Comparison of ENCODE assay signal across 34 cellular contexts in the genomic region with DNA sequence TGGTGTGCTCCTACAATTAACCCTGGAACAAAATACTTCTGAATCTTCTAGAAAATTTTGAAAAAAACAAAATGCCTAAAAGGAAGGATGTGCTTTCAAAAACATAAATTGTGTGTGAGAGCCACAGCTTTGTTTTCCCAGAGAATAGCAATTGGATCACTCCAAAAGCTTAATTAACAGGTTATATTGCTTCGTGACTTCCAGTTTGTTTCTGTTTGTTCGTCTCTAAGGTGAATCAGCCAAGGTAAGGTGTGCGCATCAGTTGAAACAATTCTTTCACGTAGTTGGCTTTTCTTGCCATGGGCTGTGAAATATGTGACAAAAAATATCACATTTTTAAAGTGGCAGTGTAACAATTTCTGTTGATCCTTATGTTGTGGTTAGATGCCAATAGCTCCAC.
DNase-seq lines count a peak whose midpoint lies in the region; TF ChIP-seq lines count a peak whose summit lies in the region.
"Had no signal": no experiment of that assay in that cellular context is flagged by ENCODE, and none has a peak within 500 bp of the region (broad histone marks: within the 10 kb centered on the region; RNA-seq: fewer than 3 reads in every experiment).

No MANE protein-coding gene starts in this region.

- no peak for TF ChIP-seq CTCF in epithelial cell of esophagus (IDR thresholded peaks at IDR 0.05; ENCODE audit: insufficient read depth, low read depth, low read length, missing control alignments)

- H3K4me1 Mint-ChIP-seq in activated naive CD8-positive, alpha-beta T cell treated with anti-CD3 and anti-CD28 coated beads for 36 hours = no peaks in the 10 kb centered on the region

- H3K4me3 ChIP-seq in epithelial cell of esophagus (ENCODE audit: low read length) (no peak overlapping the region), skin epidermis (no peak overlapping the region)
- H3K4me3 ChIP-seq: cardiac muscle cell, colonic mucosa, prostate gland, upper lobe of left lung had no signal

- H3K27ac Mint-ChIP-seq in activated naive CD8-positive, alpha-beta T cell treated with anti-CD3 and anti-CD28 coated beads for 36 hours = no peak overlapping the region
- H3K27ac Mint-ChIP-seq: activated naive CD8-positive, alpha-beta T cell treated with anti-CD3 and anti-CD28 coated beads, Interleukin-2, amount 10 ng/mL, durations not matched to agents 7 days and 5 days; activated T-cell treated with anti-CD3 and anti-CD28 coated beads, Interleukin-2, amount 50 U/mL, for 24 hours; naive B cell had no signal

- peak; percentile 18 for DNase-seq in NCI-H1092 treated with DMSO at 0.1 percent for 48 hours (lab: John Stamatoyannopoulos, UW)
- no peak for DNase-seq in NCI-H1092 (lab: John Stamatoyannopoulos, UW)
- DNase-seq in NCI-H748 treated with DMSO at 0.1 percent for 48 hours (lab: John Stamatoyannopoulos, UW) = peak; percentile 80
- DNase-seq in epithelial cell of esophagus (ENCODE audit: low read depth) = peak; percentile 79
- DNase-seq in activated naive CD8-positive, alpha-beta T cell treated with anti-CD3 and anti-CD28 coated beads for 36 hours = no peak
- no peak for DNase-seq in dedifferentiated amniotic fluid mesenchymal stem cell (ENCODE audit: extremely low spot score)
- DNase-seq in NCI-H446 treated with DMSO at 0.1 percent for 48 hours (lab: John Stamatoyannopoulos, UW) = no peak
- DNase-seq: activated CD4-positive, CD25-positive, alpha-beta regulatory T cell; activated gamma-delta T cell; activated naive CD8-positive, alpha-beta T cell treated with anti-CD3 and anti-CD28 coated beads, Interleukin-2, amount 10 ng/mL, durations not matched to agents 7 days and 5 days; activated T-cell treated with anti-CD3 and anti-CD28 coated beads, Interleukin-2, amount 50 U/mL, for 24 hours; aorta; Caco-2; colonic mucosa; effector memory CD4-positive, alpha-beta T cell; foreskin fibroblast; GF-D8; head of caudate nucleus; Karpas-422; kidney; left ventricle myocardium superior; midbrain; naive B cell; NCI-H1694; NCI-H524 treated with DMSO at 0.1 percent for 48 hours; SK-N-SH; stimulated activated CD4-positive, alpha-beta T cell treated with anti-CD3 and anti-CD28 coated beads, Interleukin-12 subunit alpha, Interleukin-12 subunit beta, amount 100 ng/mL, for 4 hours; stimulated activated CD4-positive, alpha-beta T cell treated with anti-CD3 and anti-CD28 coated beads, Interleukin-4, amount 100 ng/mL, for 24 hours; upper lobe of left lung had no signal

- peak overlapping the region in 15 of 21 experiments; percentile 24 to 84 (median 50) for H3K27ac ChIP-seq in skin epidermis
- H3K27ac ChIP-seq: 22Rv1, C4-2B, cardiac muscle cell, colonic mucosa, prostate gland, upper lobe of left lung had no signal

- no peak overlapping the region for H3K4me3 Mint-ChIP-seq in activated naive CD8-positive, alpha-beta T cell treated with anti-CD3 and anti-CD28 coated beads for 36 hours
- H3K4me3 Mint-ChIP-seq: activated naive CD8-positive, alpha-beta T cell treated with anti-CD3 and anti-CD28 coated beads, Interleukin-2, amount 10 ng/mL, durations not matched to agents 7 days and 5 days; activated T-cell treated with anti-CD3 and anti-CD28 coated beads, Interleukin-2, amount 50 U/mL, for 24 hours; naive B cell had no signal

- no peaks in the 10 kb centered on the region for H3K36me3 Mint-ChIP-seq in activated naive CD8-positive, alpha-beta T cell treated with anti-CD3 and anti-CD28 coated beads for 36 hours
- H3K36me3 Mint-ChIP-seq: activated naive CD8-positive, alpha-beta T cell treated with anti-CD3 and anti-CD28 coated beads, Interleukin-2, amount 10 ng/mL, durations not matched to agents 7 days and 5 days; naive B cell had no signal

- no peaks in the 10 kb centered on the region for H3K27me3 Mint-ChIP-seq in activated naive CD8-positive, alpha-beta T cell treated with anti-CD3 and anti-CD28 coated beads for 36 hours
- H3K27me3 Mint-ChIP-seq: activated naive CD8-positive, alpha-beta T cell treated with anti-CD3 and anti-CD28 coated beads, Interleukin-2, amount 10 ng/mL, durations not matched to agents 7 days and 5 days; naive B cell had no signal

- no peaks in the 10 kb centered on the region for H3K9me3 Mint-ChIP-seq in activated naive CD8-positive, alpha-beta T cell treated with anti-CD3 and anti-CD28 coated beads for 36 hours
- H3K9me3 Mint-ChIP-seq: activated naive CD8-positive, alpha-beta T cell treated with anti-CD3 and anti-CD28 coated beads, Interleukin-2, amount 10 ng/mL, durations not matched to agents 7 days and 5 days; activated T-cell treated with anti-CD3 and anti-CD28 coated beads, Interleukin-2, amount 50 U/mL, for 24 hours had no signal

Comparison
In these comparisons a context has a peak if more than half of its experiments do, and no peak if none do; other contexts are left out.
1. DNase-seq: peak in NCI-H1092 treated with DMSO at 0.1 percent for 48 hours (single experiment), NCI-H748 treated with DMSO at 0.1 percent for 48 hours (single experiment) and epithelial cell of esophagus (single experiment); none in NCI-H1092 (single experiment), activated naive CD8-positive, alpha-beta T cell treated with anti-CD3 and anti-CD28 coated beads for 36 hours (single experiment), dedifferentiated amniotic fluid mesenchymal stem cell (single experiment) and NCI-H446 treated with DMSO at 0.1 percent for 48 hours (single experiment).